23 cellular contexts compared by ENCODE assay signal in genomic region chr6:129276986-129277385, GRCh38.
A peak's percentile ranks its signal among the peaks of the same experiment; 100 is the strongest.
DNase-seq lines count a peak whose midpoint lies in the region; ATAC-seq, FAIRE-seq and TF ChIP-seq lines count a peak whose summit lies in the region.
"Had no signal": no experiment of that assay in that cellular context is flagged by ENCODE, and none has a peak within 500 bp of the region (broad histone marks: within the 10 kb centered on the region; RNA-seq: fewer than 3 reads in every experiment).

No MANE protein-coding gene starts in this region.

- H3K27me3 Mint-ChIP-seq in activated T-helper 2 cell treated with anti-CD3 and anti-CD28 coated beads, Interferon-gamma antibody, Interleukin-2, Interleukin-4, amounts not matched to agents 10 μg/mL and 5 μg/mL and 100 μg/mL, durations not matched to agents 14 hours and 24 hours and 36 hours (ENCODE audit: low read depth), result peaks cover 4% of the 10 kb centered on the region
- no peaks in the 10 kb centered on the region for H3K27me3 Mint-ChIP-seq in Calu3 (ENCODE audit: unreplicated experiment)

- CTCF ChIA-PET in HEK293 (lab: Yijun Ruan, JAX) (no interaction called here), Calu3 (lab: Charles Lee) (no interaction called here)

- BruUV-seq in Calu3 (replicated peaks; lab: Mats Ljungman, UMichigan), result no TSS peak

- 60 to 84% methylated on average over 4 of the region's 4 CpGs for WGBS in pancreas, 2 donors

- H3K9me3 ChIP-seq in HEK293 (ENCODE audit: control insufficient read depth, insufficient read depth, low read depth, low read length), result no peaks in the 10 kb centered on the region
- H3K9me3 ChIP-seq in SJCRH30 (replicated peaks), result no peaks in the 10 kb centered on the region
- no peaks in the 10 kb centered on the region for H3K9me3 ChIP-seq in pancreas
- H3K9me3 ChIP-seq: SJSA1 had no signal

- no peak overlapping the region for H3K27ac ChIP-seq in HEK293 (ENCODE audit: extremely low read depth, low read depth, low read length)
- H3K27ac ChIP-seq in SJCRH30, result peak overlapping the region; percentile 46
- peak overlapping the region in 50 of 59 donors; percentile 18 to 94 (median 70) for H3K27ac ChIP-seq in dorsolateral prefrontal cortex
- no peak overlapping the region for H3K27ac ChIP-seq in pancreas
- H3K27ac ChIP-seq: HL-60, SJSA1 had no signal

- H3K36me3 ChIP-seq in HEK293 (ENCODE audit: control insufficient read depth in 2 of 2, insufficient read depth in 1 of 2, low read length in 2 of 2) (no peaks in the 10 kb centered on the region), SJCRH30 (no peaks in the 10 kb centered on the region), pancreas (no peaks in the 10 kb centered on the region)
- H3K36me3 ChIP-seq: SJSA1 had no signal

- peaks cover 10% of the 10 kb centered on the region for H3K4me1 Mint-ChIP-seq in activated T-helper 2 cell treated with anti-CD3 and anti-CD28 coated beads, Interferon-gamma antibody, Interleukin-2, Interleukin-4, amounts not matched to agents 10 μg/mL and 5 μg/mL and 100 μg/mL, durations not matched to agents 14 hours and 24 hours and 36 hours (ENCODE audit: low read depth)
- no peaks in the 10 kb centered on the region for H3K4me1 Mint-ChIP-seq in Calu3 (ENCODE audit: low read depth, unreplicated experiment)
- H3K4me1 Mint-ChIP-seq: B cell had no signal

- POLR2A ChIA-PET in HEK293 (lab: Yijun Ruan, JAX), result no interaction called here

- no peak overlapping the region for H3K4me3 Mint-ChIP-seq in activated T-helper 2 cell treated with anti-CD3 and anti-CD28 coated beads, Interferon-gamma antibody, Interleukin-2, Interleukin-4, amounts not matched to agents 10 μg/mL and 5 μg/mL and 100 μg/mL, durations not matched to agents 14 hours and 24 hours and 36 hours (ENCODE audit: low read depth)
- H3K4me3 Mint-ChIP-seq in Calu3 (ENCODE audit: low read depth, unreplicated experiment), result no peak overlapping the region
- H3K4me3 Mint-ChIP-seq: B cell; CD4-positive, CD25-positive, alpha-beta regulatory T cell; IgD-negative memory B cell had no signal

- no peak overlapping the region for H3K4me3 ChIP-seq in HEK293 (ENCODE audit: low read depth, low read length)
- no peak overlapping the region for H3K4me3 ChIP-seq in SJCRH30
- no peak overlapping the region for H3K4me3 ChIP-seq in dorsolateral prefrontal cortex
- H3K4me3 ChIP-seq in pancreas, result no peak overlapping the region
- H3K4me3 ChIP-seq: SJSA1 had no signal

- ATAC-seq in pancreas, result no peak

- H3K4me1 ChIP-seq in HEK293 (ENCODE audit: control insufficient read depth, insufficient read depth, low read length) (no peaks in the 10 kb centered on the region), SJCRH30 (peaks cover 22% of the 10 kb centered on the region), pancreas (no peaks in the 10 kb centered on the region)
- H3K4me1 ChIP-seq: SJSA1 had no signal

- no peak for FAIRE-seq in pancreas (lab: Jason Lieb, UNC)
- FAIRE-seq: HTR-8/SVneo had no signal

- no peak overlapping the region for H3K27ac Mint-ChIP-seq in activated T-helper 2 cell treated with anti-CD3 and anti-CD28 coated beads, Interferon-gamma antibody, Interleukin-2, Interleukin-4, amounts not matched to agents 10 μg/mL and 5 μg/mL and 100 μg/mL, durations not matched to agents 14 hours and 24 hours and 36 hours
- no peak overlapping the region for H3K27ac Mint-ChIP-seq in Calu3 (ENCODE audit: unreplicated experiment)
- H3K27ac Mint-ChIP-seq: B cell; CD4-positive, CD25-positive, alpha-beta regulatory T cell; IgD-negative memory B cell had no signal

- H3K9me3 Mint-ChIP-seq in activated T-helper 2 cell treated with anti-CD3 and anti-CD28 coated beads, Interferon-gamma antibody, Interleukin-2, Interleukin-4, amounts not matched to agents 10 μg/mL and 5 μg/mL and 100 μg/mL, durations not matched to agents 14 hours and 24 hours and 36 hours, result no peaks in the 10 kb centered on the region
- H3K9me3 Mint-ChIP-seq in Calu3 (ENCODE audit: low read depth, unreplicated experiment), result no peaks in the 10 kb centered on the region
- H3K9me3 Mint-ChIP-seq: CD4-positive, CD25-positive, alpha-beta regulatory T cell; IgD-negative memory B cell had no signal

- H3K27me3 ChIP-seq in SJCRH30 (no peaks in the 10 kb centered on the region), dorsolateral prefrontal cortex (no peaks in the 10 kb centered on the region), pancreas (no peaks in the 10 kb centered on the region)
- H3K27me3 ChIP-seq: SJSA1 had no signal

- DNase-seq in SJCRH30, result peak; percentile 53 to 79
- DNase-seq in dorsolateral prefrontal cortex, result no peak
- peak; percentile 60 for DNase-seq in medulla oblongata (ENCODE audit: extremely low spot score)
- no peak for DNase-seq in activated T-helper 2 cell treated with anti-CD3 and anti-CD28 coated beads, Interferon-gamma antibody, Interleukin-2, Interleukin-4, amounts not matched to agents 10 μg/mL and 5 μg/mL and 100 μg/mL, durations not matched to agents 14 hours and 24 hours and 36 hours (ENCODE audit: low spot score)
- no peak for DNase-seq in NCI-H1930 (lab: John Stamatoyannopoulos, UW)
- no peak for DNase-seq in pancreas
- no peak for DNase-seq in Calu3
- DNase-seq: CD4-positive, CD25-positive, alpha-beta regulatory T cell; DMS53; H7; Kasumi-1; MV-4-11; NCI-H1417 treated with DMSO at 0.1 percent for 48 hours; NCI-H2029; NCI-H2171; NCI-H446; RPMI8226 had no signal

- TF ChIP-seq CTCF in HEK293 (tag by site-specific recombination; IDR thresholded peaks at IDR 0.05) (no peak), dorsolateral prefrontal cortex (IDR thresholded peaks at IDR 0.05 in 54 of 56, conservative IDR thresholded peaks at IDR 0.05 in 2 of 56; ENCODE audit: low read depth in 1 of 56, partially characterized antibody in 56 of 56) (peak in 1 of 56 donors; percentile 20), pancreas (IDR thresholded peaks at IDR 0.05) (no peak), Calu3 (IDR thresholded peaks at IDR 0.05; ENCODE audit: unreplicated experiment) (no peak)

- intact Hi-C loops in dorsolateral prefrontal cortex (cut with DNase I), result loop anchor here in 1 of 2 donors (10.0 kb wide), 1 partner anchor 88 kb away; no protein-coding TSS in a partner anchor
- intact Hi-C loops in activated T-helper 2 cell treated with anti-CD3 and anti-CD28 coated beads, Interferon-gamma antibody, Interleukin-2, Interleukin-4, amounts not matched to agents 10 μg/mL and 5 μg/mL and 100 μg/mL, durations not matched to agents 14 hours and 24 hours and 36 hours (cut with micrococcal nuclease), result no loop called here
- intact Hi-C loops in pancreas (cut with DNase I), result no loop called here
- intact Hi-C loops in Calu3 (cut with micrococcal nuclease; ENCODE audit: unreplicated experiment), result no loop called here

- no peaks in the 10 kb centered on the region for H3K36me3 Mint-ChIP-seq in activated T-helper 2 cell treated with anti-CD3 and anti-CD28 coated beads, Interferon-gamma antibody, Interleukin-2, Interleukin-4, amounts not matched to agents 10 μg/mL and 5 μg/mL and 100 μg/mL, durations not matched to agents 14 hours and 24 hours and 36 hours (ENCODE audit: low read depth)
- no peaks in the 10 kb centered on the region for H3K36me3 Mint-ChIP-seq in Calu3 (ENCODE audit: insufficient read depth, unreplicated experiment)
- H3K36me3 Mint-ChIP-seq: CD4-positive, CD25-positive, alpha-beta regulatory T cell; IgD-negative memory B cell had no signal

TF ChIP-seq in HEK293, 187 proteins besides CTCF, POLR2A, EP300 and RAD21:
- TF ChIP-seq ZNF366 (tag by site-specific recombination; conservative IDR thresholded peaks at IDR 0.05) (0 out of 2 replicates have a peak, but pooled peaks have one; percentile 12), ZBTB21 (tag by site-specific recombination; IDR thresholded peaks at IDR 0.05) (peak; percentile 58), ZNF777 (tag by site-specific recombination; IDR thresholded peaks at IDR 0.05; ENCODE audit: borderline replicate concordance) (no peak)

Comparison
In these comparisons a context has a peak if more than half of its experiments do, and no peak if none do; other contexts are left out.
1. H3K27ac ChIP-seq: peak in SJCRH30 (single experiment) and dorsolateral prefrontal cortex (50 of 59); none in HEK293 (single experiment) and pancreas (0 of 4).
2. DNase-seq: peak in SJCRH30 (2 of 2) and medulla oblongata (single experiment); none in dorsolateral prefrontal cortex (0 of 10), activated T-helper 2 cell treated with anti-CD3 and anti-CD28 coated beads, Interferon-gamma antibody, Interleukin-2, Interleukin-4, amounts not matched to agents 10 μg/mL and 5 μg/mL and 100 μg/mL, durations not matched to agents 14 hours and 24 hours and 36 hours (single experiment), NCI-H1930 (0 of 2), pancreas (0 of 6) and Calu3 (single experiment).